In the genomic region with DNA sequence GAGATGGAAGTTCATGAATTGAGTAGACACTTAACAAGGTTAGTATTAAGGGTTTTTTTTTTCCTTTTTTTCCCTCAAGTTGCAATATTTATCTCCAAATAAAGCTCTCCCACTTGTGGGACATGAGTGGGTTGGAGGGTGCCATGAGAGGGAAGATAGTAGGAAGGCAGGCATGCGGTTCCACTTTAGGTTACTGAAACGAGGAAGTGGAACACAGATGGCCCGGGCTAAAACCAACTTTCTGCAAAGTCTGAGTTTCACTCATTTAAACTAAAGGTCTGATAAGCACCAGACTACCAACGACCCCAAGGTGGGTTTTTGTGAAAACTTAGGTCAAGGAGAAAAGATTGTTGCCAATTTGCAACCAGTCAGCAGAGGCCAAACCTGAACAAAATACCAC, we compare ENCODE assay signal across 13 cellular contexts. TPM values are rescaled to one million over a fixed set of nuclear protein-coding genes. Genes with fewer than 3 reads are reported as not detected.
DNase-seq lines count a peak whose midpoint lies in the region; ATAC-seq and TF ChIP-seq lines count a peak whose summit lies in the region.
"Had no signal": no experiment of that assay in that cellular context is flagged by ENCODE, and none has a peak within 500 bp of the region (broad histone marks: within the 10 kb centered on the region; RNA-seq: fewer than 3 reads in every experiment).

No MANE protein-coding gene starts in this region.

- peak; percentile 45 for ATAC-seq in GM19463 (IDR thresholded peaks at IDR 0.05; ENCODE audit: unreplicated experiment)
- ATAC-seq in HG03159 (IDR thresholded peaks at IDR 0.05; ENCODE audit: unreplicated experiment), result peak; percentile 60
- ATAC-seq: GM23338 had no signal

- POLR2A ChIA-PET in HEK293T (lab: Yijun Ruan, JAX), result interaction anchor here (0.9 kb wide), 1 partner anchor 43 kb away, joined by 4 read pairs; a partner anchor contains a TSS

- CTCF ChIA-PET in HEK293T (lab: Yijun Ruan, JAX), result interaction anchor here (0.6 to 0.9 kb wide), 2 partner anchors 339 to 639 kb away, joined by 3 to 4 read pairs; no protein-coding TSS in a partner anchor

- H3K4me3 ChIP-seq in thyroid gland (replicated peaks in 1 of 3), result no peak overlapping the region
- H3K4me3 ChIP-seq: GM23338, lower lobe of right lung, Peyer's patch had no signal

- H3K9me3 ChIP-seq in thyroid gland, result no peaks in the 10 kb centered on the region

- H3K36me3 ChIP-seq in thyroid gland, result peaks cover 0 to 4% of the 10 kb centered on the region in 2 donors

- H3K27me3 ChIP-seq in thyroid gland, result no peaks in the 10 kb centered on the region
- H3K27me3 ChIP-seq: Peyer's patch had no signal

- intact Hi-C loops in thyroid gland (cut with DNase I), result no loop called here

- 39 to 41% methylated on average over 4 of the region's 4 CpGs for WGBS in thyroid gland, 2 donors

- DNase-seq in RPMI8226 (peak; percentile 65), thyroid gland (peak; percentile 14 to 40), HEK293T (ENCODE audit: extremely low spot score) (no peak), activated gamma-delta T cell (lab: John Stamatoyannopoulos, UW) (no peak)
- no peak for DNase-seq in stimulated activated naive CD4-positive, alpha-beta T cell treated with Interleukin-2 at 50 U/mL for 16 hours (lab: John Stamatoyannopoulos, UW)
- DNase-seq: activated CD4-positive, alpha-beta memory T cell treated with anti-CD3 and anti-CD28 coated beads, Interleukin-2, amount 10 ng/mL, durations not matched to agents 7 days and 5 days; activated effector memory CD4-positive, alpha-beta T cell treated with Interleukin-2 at 50 U/mL for 16 hours; lower lobe of right lung; NCI-H1105 had no signal

- no peak for TF ChIP-seq CTCF in thyroid gland (IDR thresholded peaks at IDR 0.05)

- H3K4me1 ChIP-seq in thyroid gland, result peaks cover 0 to 4% of the 10 kb centered on the region in 2 donors

- no peak for TF ChIP-seq POLR2A in thyroid gland (IDR thresholded peaks at IDR 0.05)

- H3K27ac ChIP-seq in thyroid gland, result no peak overlapping the region
- H3K27ac ChIP-seq: lower lobe of right lung had no signal

TF ChIP-seq in HEK293T, 16 proteins besides CTCF, POLR2A, EP300 and RAD21:
- TF ChIP-seq NFRKB (IDR thresholded peaks at IDR 0.05), result no peak
- TF ChIP-seq FOXA1 (IDR thresholded peaks at IDR 0.05), result no peak
- TF ChIP-seq ELF4 (IDR thresholded peaks at IDR 0.05), result no peak
- no peak for TF ChIP-seq L3MBTL2 (conservative IDR thresholded peaks at IDR 0.05)
- TF ChIP-seq ARNT (IDR thresholded peaks at IDR 0.05), result no peak
- TF ChIP-seq FOXM1 (IDR thresholded peaks at IDR 0.05; ENCODE audit: borderline replicate concordance), result no peak
- no peak for TF ChIP-seq HDGF (IDR thresholded peaks at IDR 0.05; ENCODE audit: borderline replicate concordance)
- TF ChIP-seq LEF1 (IDR thresholded peaks at IDR 0.05; ENCODE audit: borderline replicate concordance), result no peak
- TF ChIP-seq FOXK2 (IDR thresholded peaks at IDR 0.05), result no peak
- no peak for TF ChIP-seq TARDBP (IDR thresholded peaks at IDR 0.05)

RNA-seq across cellular contexts. Expression of a gene that starts 42.2 kb away (rescaled TPM):
- 10 to 100 TPM in 2 of 4 donors, 1 to 10 TPM in 2; 6.9 to 10.7 (median 9.6) TPM for total RNA-seq in thyroid gland

Comparison
In these comparisons a context has a peak if more than half of its experiments do, and no peak if none do; other contexts are left out.
1. DNase-seq: peak in RPMI8226 (single experiment) and thyroid gland (2 of 2); none in stimulated activated naive CD4-positive, alpha-beta T cell treated with Interleukin-2 at 50 U/mL for 16 hours (single experiment), HEK293T (single experiment) and activated gamma-delta T cell (single experiment).